Comparison of ENCODE assay signal across 16 cellular contexts in the genomic region with DNA sequence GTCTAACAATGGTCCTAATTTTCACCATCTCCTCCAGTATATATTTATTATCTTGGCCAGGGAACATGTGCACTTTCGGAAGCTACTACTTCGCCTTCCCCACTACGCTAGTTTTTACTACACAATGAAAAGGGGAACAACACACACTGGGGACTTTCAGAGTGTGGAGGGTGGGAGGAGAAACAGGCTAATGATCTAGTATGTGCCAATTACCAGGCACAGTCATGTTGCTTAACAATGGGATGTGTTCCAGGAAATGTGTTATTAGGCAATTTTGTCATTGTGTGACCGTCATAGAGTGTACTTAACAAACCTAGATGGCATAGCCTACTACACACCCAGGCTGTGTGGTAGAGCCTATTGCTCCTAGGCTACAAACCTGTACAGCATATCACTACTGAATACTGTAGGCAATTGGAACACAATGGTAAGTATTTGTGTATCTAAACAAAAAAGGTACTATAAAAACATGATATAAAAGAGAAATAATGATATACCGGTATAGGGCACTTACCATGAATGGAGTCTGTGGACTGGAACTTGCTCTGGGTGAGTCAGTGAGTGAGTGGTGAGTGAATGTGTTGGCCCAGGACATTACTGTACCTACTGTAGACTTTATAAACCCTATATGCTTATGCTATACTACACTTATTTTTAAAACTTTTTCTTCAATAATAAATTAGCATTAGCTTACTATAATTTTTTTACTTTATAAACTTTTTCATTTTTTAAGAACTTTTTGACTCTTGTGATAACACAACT. TPM values are rescaled to one million over a fixed set of nuclear protein-coding genes. Genes with fewer than 3 reads are reported as not detected.
DNase-seq lines count a peak whose midpoint lies in the region; ATAC-seq and TF ChIP-seq lines count a peak whose summit lies in the region.
"Had no signal": no experiment of that assay in that cellular context is flagged by ENCODE, and none has a peak within 500 bp of the region (broad histone marks: within the 10 kb centered on the region; RNA-seq: fewer than 3 reads in every experiment).

No MANE protein-coding gene starts in this region.

- H3K27me3 ChIP-seq in lung (ENCODE audit: control insufficient read depth, insufficient read depth) (no peaks in the 10 kb centered on the region), GM23248 (replicated peaks; ENCODE audit: insufficient read depth) (0 out of 2 replicates have a peak, but pooled peaks cover 4% of the 10 kb centered on the region)
- H3K27me3 ChIP-seq: spleen, stomach, uterus had no signal

- no peak overlapping the region for H2AFZ ChIP-seq in GM23248

- H3K27ac Mint-ChIP-seq in T-helper 2 cell treated with Interferon-gamma antibody and Interleukin-4, amounts not matched to agents 5 μg/mL and 100 μg/mL, for 36 hours: no peak overlapping the region
- no peak overlapping the region for H3K27ac Mint-ChIP-seq in activated CD4-positive, alpha-beta memory T cell treated with anti-CD3 and anti-CD28 coated beads for 36 hours

- no peak overlapping the region for H3K27ac ChIP-seq in lung (ENCODE audit: low read depth in 1 of 2, low read length in 1 of 2)
- H3K27ac ChIP-seq in GM23248: no peak overlapping the region
- H3K27ac ChIP-seq: KMS-11, stomach, uterus had no signal

- H3K4me1 ChIP-seq in lung (ENCODE audit: control insufficient read depth in 2 of 2, insufficient read depth in 2 of 2, low read length in 2 of 2): no peaks in the 10 kb centered on the region
- H3K4me1 ChIP-seq in GM23248 (ENCODE audit: insufficient read depth): no peaks in the 10 kb centered on the region
- H3K4me1 ChIP-seq: spleen, stomach, uterus had no signal

- peak; percentile 43 for ATAC-seq in GM18520 (IDR thresholded peaks at IDR 0.05; ENCODE audit: unreplicated experiment)
- peak; percentile 69 for ATAC-seq in lung (ENCODE audit: insufficient read depth, low FRiP score)

- CTCF ChIA-PET in activated CD4-positive, alpha-beta memory T cell treated with anti-CD3 and anti-CD28 coated beads for 36 hours (lab: Charles Lee): no interaction called here

- intact Hi-C loops in activated CD4-positive, alpha-beta memory T cell treated with anti-CD3 and anti-CD28 coated beads for 36 hours (cut with micrococcal nuclease): no loop called here

- H4K20me1 ChIP-seq in GM23248 (ENCODE audit: insufficient read depth): no peaks in the 10 kb centered on the region

- H3K9ac ChIP-seq in GM23248: no peak overlapping the region
- H3K9ac ChIP-seq: KMS-11, SK-N-SH had no signal

- no peak overlapping the region for H3K4me2 ChIP-seq in GM23248 (ENCODE audit: unreplicated experiment)
- H3K4me2 ChIP-seq: KMS-11, SK-N-SH had no signal

- in situ Hi-C loops in GM23248 (cut with MboI): no loop called here

- no peaks in the 10 kb centered on the region for H3K27me3 Mint-ChIP-seq in T-helper 2 cell treated with Interferon-gamma antibody and Interleukin-4, amounts not matched to agents 5 μg/mL and 100 μg/mL, for 36 hours (ENCODE audit: low read depth)
- H3K27me3 Mint-ChIP-seq in activated CD4-positive, alpha-beta memory T cell treated with anti-CD3 and anti-CD28 coated beads for 36 hours: peaks cover 2% of the 10 kb centered on the region

- H3K4me3 ChIP-seq in lung (no peak overlapping the region), GM23248 (no peak overlapping the region)
- H3K4me3 ChIP-seq: spleen, stomach, uterus had no signal

- H3K9me3 ChIP-seq in lung (ENCODE audit: control insufficient read depth in 2 of 2, insufficient read depth in 1 of 2, low read length in 1 of 2) (no peaks in the 10 kb centered on the region), GM23248 (ENCODE audit: low read depth) (no peaks in the 10 kb centered on the region)
- H3K9me3 ChIP-seq: SK-N-SH, spleen, stomach, uterus had no signal

- DNase-seq in NCI-H1930 (lab: John Stamatoyannopoulos, UW): peak; percentile 8 to 18
- peak; percentile 87 for DNase-seq in SKM-1 (lab: John Stamatoyannopoulos, UW; ENCODE audit: unreplicated experiment)
- DNase-seq in lung (ENCODE audit: low spot score): no peak
- no peak for DNase-seq in NCI-H2171 (lab: John Stamatoyannopoulos, UW)
- DNase-seq in GM23248: no peak
- no peak for DNase-seq in T-helper 2 cell treated with Interferon-gamma antibody and Interleukin-4, amounts not matched to agents 5 μg/mL and 100 μg/mL, for 36 hours (ENCODE audit: low spot score)
- DNase-seq in activated CD4-positive, alpha-beta memory T cell treated with anti-CD3 and anti-CD28 coated beads for 36 hours: no peak
- DNase-seq: amniotic stem cell, C1 segment of cervical spinal cord, DND-41, spleen, stomach, uterus had no signal

- no peaks in the 10 kb centered on the region for H3K9me2 ChIP-seq in GM23248 (ENCODE audit: insufficient read depth)
- H3K9me2 ChIP-seq: SK-N-SH had no signal

- no peaks in the 10 kb centered on the region for H3K9me3 Mint-ChIP-seq in T-helper 2 cell treated with Interferon-gamma antibody and Interleukin-4, amounts not matched to agents 5 μg/mL and 100 μg/mL, for 36 hours
- no peaks in the 10 kb centered on the region for H3K9me3 Mint-ChIP-seq in activated CD4-positive, alpha-beta memory T cell treated with anti-CD3 and anti-CD28 coated beads for 36 hours

- WGBS in lung, 2 donors: 47 to 64% methylated on average over 5 of the region's 5 CpGs
- WGBS in GM23248 (ENCODE audit: low coverage in 1 of 2, low lambda C conversion rate in 2 of 2, missing lambda C conversion rate in 2 of 2), 2 experiments: 50 to 71% methylated on average over 5 of the region's 5 CpGs

- H3K36me3 ChIP-seq in lung (ENCODE audit: control insufficient read depth in 2 of 2, insufficient read depth in 2 of 2, low read length in 2 of 2) (no peaks in the 10 kb centered on the region), GM23248 (ENCODE audit: low read depth) (no peaks in the 10 kb centered on the region)
- H3K36me3 ChIP-seq: spleen, stomach, uterus had no signal

- TF ChIP-seq CTCF in lung (IDR thresholded peaks at IDR 0.05; ENCODE audit: control extremely low read depth, extremely low read depth): no peak

- no peaks in the 10 kb centered on the region for H3K79me2 ChIP-seq in GM23248 (ENCODE audit: insufficient read depth)

- H3K4me1 Mint-ChIP-seq in T-helper 2 cell treated with Interferon-gamma antibody and Interleukin-4, amounts not matched to agents 5 μg/mL and 100 μg/mL, for 36 hours (ENCODE audit: low read depth): no peaks in the 10 kb centered on the region
- no peaks in the 10 kb centered on the region for H3K4me1 Mint-ChIP-seq in activated CD4-positive, alpha-beta memory T cell treated with anti-CD3 and anti-CD28 coated beads for 36 hours (ENCODE audit: low read depth)

- H3K36me3 Mint-ChIP-seq in T-helper 2 cell treated with Interferon-gamma antibody and Interleukin-4, amounts not matched to agents 5 μg/mL and 100 μg/mL, for 36 hours (ENCODE audit: low read depth): no peaks in the 10 kb centered on the region
- H3K36me3 Mint-ChIP-seq in activated CD4-positive, alpha-beta memory T cell treated with anti-CD3 and anti-CD28 coated beads for 36 hours: no peaks in the 10 kb centered on the region

- no peaks in the 10 kb centered on the region for H3F3A ChIP-seq in GM23248 (ENCODE audit: insufficient read depth)

- POLR2A ChIA-PET in activated CD4-positive, alpha-beta memory T cell treated with anti-CD3 and anti-CD28 coated beads for 36 hours (lab: Charles Lee): no interaction called here

- H3K4me3 Mint-ChIP-seq in T-helper 2 cell treated with Interferon-gamma antibody and Interleukin-4, amounts not matched to agents 5 μg/mL and 100 μg/mL, for 36 hours: no peak overlapping the region
- H3K4me3 Mint-ChIP-seq in activated CD4-positive, alpha-beta memory T cell treated with anti-CD3 and anti-CD28 coated beads for 36 hours: no peak overlapping the region

RNA-seq across cellular contexts. Expression of gene CUL5, which starts 20.1 kb away (rescaled TPM):
- 10 to 100 TPM; 36.2 to 53.6 TPM for total RNA-seq in lung
- polyA plus RNA-seq in lung (1 to 10 TPM; 5.4 to 8.2 TPM), GM23248 (2016; fragmentation: Nextera tagmentation; extraction: Ambion mirVana) (29.5 and 31.3 TPM in 2 replicates)
- 24.4 and 37.5 TPM in 2 replicates for total RNA-seq in GM23248 (2014; rRNA removed; shearing (Covaris generic))
- total RNA-seq in activated CD4-positive, alpha-beta memory T cell treated with anti-CD3 and anti-CD28 coated beads for 36 hours: 10 to 100 TPM; 27.7 to 30.7 TPM

Comparison
In these comparisons a context has a peak if more than half of its experiments do, and no peak if none do; other contexts are left out.
1. DNase-seq: peak in NCI-H1930 (2 of 2) and SKM-1 (single experiment); none in lung (single experiment), NCI-H2171 (single experiment), GM23248 (single experiment), T-helper 2 cell treated with Interferon-gamma antibody and Interleukin-4, amounts not matched to agents 5 μg/mL and 100 μg/mL, for 36 hours (single experiment) and activated CD4-positive, alpha-beta memory T cell treated with anti-CD3 and anti-CD28 coated beads for 36 hours (single experiment).